ENCODE assay signal across 20 cellular contexts in the genomic region with DNA sequence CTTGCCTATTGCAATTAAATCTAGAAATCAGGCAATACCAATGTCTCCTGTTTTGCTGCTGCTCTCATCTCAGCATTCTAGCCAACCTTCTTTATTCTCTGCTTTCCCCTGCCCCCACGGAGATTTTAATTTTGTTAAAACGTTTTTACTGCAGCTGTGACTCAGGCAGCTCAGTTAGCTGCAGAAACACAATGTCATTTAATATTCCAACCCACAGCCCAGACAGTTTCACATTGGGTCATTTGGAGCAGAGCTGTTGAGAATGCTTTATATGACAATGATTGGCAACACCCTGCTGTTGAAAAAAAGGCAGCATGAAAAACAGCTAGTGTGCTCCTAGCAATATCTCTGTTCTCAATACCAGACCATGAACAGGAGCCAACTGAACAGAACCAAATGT. TPM values are rescaled to one million over a fixed set of nuclear protein-coding genes. Genes with fewer than 3 reads are reported as not detected.
A peak's percentile ranks its signal among the peaks of the same experiment; 100 is the strongest.
DNase-seq lines count a peak whose midpoint lies in the region; ATAC-seq and TF ChIP-seq lines count a peak whose summit lies in the region.
"Had no signal": no experiment of that assay in that cellular context is flagged by ENCODE, and none has a peak within 500 bp of the region (broad histone marks: within the 10 kb centered on the region; RNA-seq: fewer than 3 reads in every experiment).

No MANE protein-coding gene starts in this region.

- H3K27ac ChIP-seq in HEK293 (ENCODE audit: extremely low read depth, low read depth, low read length) (no peak overlapping the region), right cardiac atrium (ENCODE audit: low read length) (no peak overlapping the region), PC-3 (ENCODE audit: low read length) (no peak overlapping the region)
- H3K27ac ChIP-seq: suprapubic skin had no signal

- POLR2A ChIA-PET in HEK293 (lab: Yijun Ruan, JAX) (no interaction called here), PC-3 (lab: Charles Lee; ENCODE audit: unreplicated experiment) (no interaction called here)

- H3K4me1 ChIP-seq in HEK293 (ENCODE audit: control insufficient read depth, insufficient read depth, low read length) (no peaks in the 10 kb centered on the region), right cardiac atrium (ENCODE audit: control insufficient read depth, insufficient read depth, low read length) (no peaks in the 10 kb centered on the region), PC-3 (ENCODE audit: insufficient read depth, low read length) (no peaks in the 10 kb centered on the region)
- H3K4me1 ChIP-seq: suprapubic skin had no signal

- ATAC-seq in right cardiac atrium, result no peak
- ATAC-seq in PC-3, result no peak
- no peak for ATAC-seq in HG03342 (IDR thresholded peaks at IDR 0.05; ENCODE audit: unreplicated experiment)

- intact Hi-C loops in right cardiac atrium (cut with DNase I), result no loop called here
- intact Hi-C loops in PC-3 (cut with micrococcal nuclease), result no loop called here

- H3F3A ChIP-seq in PC-3 (ENCODE audit: low read length, unreplicated experiment), result no peaks in the 10 kb centered on the region

- no peak overlapping the region for H3K4me2 ChIP-seq in PC-3 (ENCODE audit: low read length)

- DNase-seq in NCI-H82 treated with DMSO at 0.1 percent for 48 hours (lab: John Stamatoyannopoulos, UW; ENCODE audit: unreplicated experiment) (peak; percentile 7), globus pallidus (ENCODE audit: low spot score) (peak; percentile 65), putamen (ENCODE audit: low spot score) (peak; percentile 77), right cardiac atrium (no peak), PC-3 (no peak)
- no peak for DNase-seq in central memory CD4-positive, alpha-beta T cell
- DNase-seq: activated CD4-positive, CD25-positive, alpha-beta regulatory T cell; activated CD8-positive, alpha-beta memory T cell treated with anti-CD3 and anti-CD28 coated beads for 24 hours; effector CD4-positive, alpha-beta T cell; EL; HFFc6; kidney glomerular epithelial cell; NCI-H2081; NK-92 treated with Interleukin-12 subunit alpha and Interleukin-12 subunit beta, amount 100 ng/mL, for 24 hours; occipital lobe had no signal

- BruUV-seq in PC-3 (replicated peaks; lab: Mats Ljungman, UMichigan), result no TSS peak

- H3K9me2 ChIP-seq in PC-3 (replicated peaks; ENCODE audit: low read length), result no peaks in the 10 kb centered on the region

- no peak overlapping the region for H3K9ac ChIP-seq in PC-3 (ENCODE audit: low read length)

- H3K9me3 ChIP-seq in HEK293 (ENCODE audit: control insufficient read depth, insufficient read depth, low read depth, low read length), result no peaks in the 10 kb centered on the region
- H3K9me3 ChIP-seq in right cardiac atrium (ENCODE audit: control insufficient read depth, low read length), result no peaks in the 10 kb centered on the region
- no peaks in the 10 kb centered on the region for H3K9me3 ChIP-seq in PC-3 (ENCODE audit: low read length)
- H3K9me3 ChIP-seq: suprapubic skin had no signal

- H4K20me1 ChIP-seq in PC-3 (ENCODE audit: low read length), result no peaks in the 10 kb centered on the region

- no peaks in the 10 kb centered on the region for H3K79me2 ChIP-seq in PC-3 (ENCODE audit: low read length)

- CTCF ChIA-PET in HEK293 (lab: Yijun Ruan, JAX) (no interaction called here), PC-3 (lab: Charles Lee) (no interaction called here)

- no peak overlapping the region for H2AFZ ChIP-seq in PC-3 (ENCODE audit: low read length)

- 37% methylated on average over 2 of the region's 2 CpGs for WGBS in right cardiac atrium

- TF ChIP-seq CTCF in HEK293 (tag by site-specific recombination; IDR thresholded peaks at IDR 0.05) (no peak), PC-3 (conservative IDR thresholded peaks at IDR 0.05; ENCODE audit: low read depth, low read length) (no peak)

- H3K4me3 ChIP-seq in HEK293 (ENCODE audit: low read depth, low read length), result no peak overlapping the region
- H3K4me3 ChIP-seq in right cardiac atrium (ENCODE audit: low read length), result no peak overlapping the region
- H3K4me3 ChIP-seq in PC-3 (ENCODE audit: low read length), result no peak overlapping the region
- H3K4me3 ChIP-seq: suprapubic skin had no signal

- H3K36me3 ChIP-seq in HEK293 (ENCODE audit: control insufficient read depth in 2 of 2, insufficient read depth in 1 of 2, low read length in 2 of 2) (no peaks in the 10 kb centered on the region), PC-3 (ENCODE audit: low read depth, low read length) (no peaks in the 10 kb centered on the region)
- H3K36me3 ChIP-seq: suprapubic skin had no signal

- no peaks in the 10 kb centered on the region for H3K27me3 ChIP-seq in right cardiac atrium (ENCODE audit: control insufficient read depth, insufficient read depth)
- no peaks in the 10 kb centered on the region for H3K27me3 ChIP-seq in PC-3 (ENCODE audit: low read length)
- H3K27me3 ChIP-seq: suprapubic skin had no signal

TF ChIP-seq in HEK293, 187 proteins besides CTCF, POLR2A, EP300 and RAD21 (continues in another document):
- TF ChIP-seq ZNF768 (tag by site-specific recombination; IDR thresholded peaks at IDR 0.05), result no peak
- no peak for TF ChIP-seq ZNF692 (tag by site-specific recombination; IDR thresholded peaks at IDR 0.05)
- TF ChIP-seq ZBTB17 (tag by site-specific recombination; IDR thresholded peaks at IDR 0.05), result 0 out of 2 replicates have a peak, but pooled peaks have one; percentile 14
- TF ChIP-seq, protein P1, sequence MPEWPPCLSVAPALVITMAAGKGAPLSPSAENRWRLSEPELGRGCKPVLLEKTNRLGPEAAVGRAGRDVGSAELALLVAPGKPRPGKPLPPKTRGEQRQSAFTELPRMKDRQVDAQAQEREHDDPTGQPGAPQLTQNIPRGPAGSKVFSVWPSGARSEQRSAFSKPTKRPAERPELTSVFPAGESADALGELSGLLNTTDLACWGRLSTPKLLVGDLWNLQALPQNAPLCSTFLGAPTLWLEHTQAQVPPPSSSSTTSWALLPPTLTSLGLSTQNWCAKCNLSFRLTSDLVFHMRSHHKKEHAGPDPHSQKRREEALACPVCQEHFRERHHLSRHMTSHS (tag by site-specific recombination; IDR thresholded peaks at IDR 0.05), result no peak
- TF ChIP-seq EGR2 (tag by site-specific recombination; IDR thresholded peaks at IDR 0.05; ENCODE audit: low read depth), result no peak
- TF ChIP-seq ZNF398 (tag by site-specific recombination; IDR thresholded peaks at IDR 0.05), result no peak
- TF ChIP-seq ZNF707 (tag by site-specific recombination; IDR thresholded peaks at IDR 0.05), result no peak
- no peak for TF ChIP-seq ZNF571 (tag by site-specific recombination; IDR thresholded peaks at IDR 0.05)
- no peak for TF ChIP-seq ZNF433 (tag by site-specific recombination; IDR thresholded peaks at IDR 0.05; ENCODE audit: low read depth)
- TF ChIP-seq GLIS1 (tag by site-specific recombination; IDR thresholded peaks at IDR 0.05), result peak; percentile 75
- TF ChIP-seq, protein P2, sequence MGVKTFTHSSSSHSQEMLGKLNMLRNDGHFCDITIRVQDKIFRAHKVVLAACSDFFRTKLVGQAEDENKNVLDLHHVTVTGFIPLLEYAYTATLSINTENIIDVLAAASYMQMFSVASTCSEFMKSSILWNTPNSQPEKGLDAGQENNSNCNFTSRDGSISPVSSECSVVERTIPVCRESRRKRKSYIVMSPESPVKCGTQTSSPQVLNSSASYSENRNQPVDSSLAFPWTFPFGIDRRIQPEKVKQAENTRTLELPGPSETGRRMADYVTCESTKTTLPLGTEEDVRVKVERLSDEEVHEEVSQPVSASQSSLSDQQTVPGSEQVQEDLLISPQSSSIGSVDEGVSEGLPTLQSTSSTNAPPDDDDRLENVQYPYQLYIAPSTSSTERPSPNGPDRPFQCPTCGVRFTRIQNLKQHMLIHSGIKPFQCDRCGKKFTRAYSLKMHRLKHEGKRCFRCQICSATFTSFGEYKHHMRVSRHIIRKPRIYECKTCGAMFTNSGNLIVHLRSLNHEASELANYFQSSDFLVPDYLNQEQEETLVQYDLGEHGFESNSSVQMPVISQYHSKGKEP (tag by site-specific recombination; IDR thresholded peaks at IDR 0.05), result peak; percentile 97
- peak; percentile 57; the same call in 1 of the 2 replicates for TF ChIP-seq ZNF335 (tag by site-specific recombination; conservative IDR thresholded peaks at IDR 0.05)
- TF ChIP-seq ZNF23 (tag by site-specific recombination; IDR thresholded peaks at IDR 0.05; ENCODE audit: borderline replicate concordance), result no peak
- no peak for TF ChIP-seq GLI4 (tag by site-specific recombination; IDR thresholded peaks at IDR 0.05)

RNA-seq across cellular contexts. Expression of gene SLC10A4, which starts 12.6 kb away (rescaled TPM):
- total RNA-seq in right cardiac atrium, result under 1 TPM in 1 of 4 donors, not detected in 3; 0.25 TPM
- polyA plus RNA-seq in right cardiac atrium, result 0.09 TPM
- total RNA-seq in PC-3 (2014; rRNA removed), result not detected in 2 replicates
- total RNA-seq: HFFc6 had no signal

RNA-seq across cellular contexts. Expression of gene ZAR1, which starts 19.5 kb away (rescaled TPM):
- total RNA-seq in right cardiac atrium, result not detected
- polyA plus RNA-seq in right cardiac atrium, result not detected
- not detected in 2 replicates for total RNA-seq in PC-3 (2014; rRNA removed)
- total RNA-seq: cardiac septum; HFFc6; occipital lobe; suprapubic skin; T-helper 1 cell treated with Interleukin-12 subunit alpha and Interleukin-12 subunit beta and Interleukin-4 antibody, amounts not matched to agents 30 ng/mL and 1 ng/mL, for 36 hours had no signal

Comparison
In these comparisons a context has a peak if more than half of its experiments do, and no peak if none do; other contexts are left out.
1. DNase-seq: peak in NCI-H82 treated with DMSO at 0.1 percent for 48 hours (single experiment), globus pallidus (single experiment) and putamen (single experiment); none in central memory CD4-positive, alpha-beta T cell (single experiment), right cardiac atrium (0 of 3) and PC-3 (single experiment).